In the genomic region with DNA sequence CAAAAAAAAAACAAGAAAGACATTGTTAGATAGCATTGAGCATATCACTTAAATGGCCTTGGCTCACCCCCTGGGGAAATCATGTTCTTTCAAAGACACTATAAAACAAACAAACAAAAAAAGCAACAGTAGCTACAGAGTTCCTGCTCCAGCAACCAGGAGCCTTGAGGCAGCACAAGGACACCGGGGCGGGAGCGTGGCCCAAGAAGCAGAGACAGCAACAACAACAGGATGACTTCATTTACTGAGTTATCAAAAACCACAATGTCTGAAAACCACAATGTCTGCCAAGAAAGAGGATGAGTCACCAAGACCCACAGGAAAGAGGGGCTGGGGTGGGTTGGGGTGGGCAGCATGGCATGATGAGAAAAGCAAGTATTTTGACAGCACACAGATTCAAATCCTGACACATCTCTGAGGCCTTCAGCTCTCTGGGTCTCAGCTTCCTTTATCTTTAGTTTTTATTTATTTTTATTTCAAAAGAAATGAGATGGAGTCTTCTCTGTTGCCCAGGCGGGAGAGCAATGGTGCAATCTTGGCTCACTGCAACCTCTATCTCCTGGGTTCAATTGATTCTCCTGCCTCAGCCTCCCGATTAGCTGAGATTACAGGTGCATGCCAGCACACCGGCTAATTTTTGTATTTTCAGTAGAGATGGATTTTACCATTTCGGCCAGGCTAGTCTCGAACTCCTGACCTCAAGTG, we compare ENCODE assay signal across 8 cellular contexts. TPM values are rescaled to one million over a fixed set of nuclear protein-coding genes. Genes with fewer than 3 reads are reported as not detected.
DNase-seq lines count a peak whose midpoint lies in the region; ATAC-seq lines count a peak whose summit lies in the region.

No MANE protein-coding gene starts in this region.

- peak overlapping the region; percentile 61 for H3K4me3 Mint-ChIP-seq in activated T-helper 2 cell treated with anti-CD3 and anti-CD28 coated beads, Interferon-gamma antibody, Interleukin-2, Interleukin-4, amounts not matched to agents 10 μg/mL and 5 μg/mL and 100 μg/mL, durations not matched to agents 14 hours and 24 hours and 36 hours (ENCODE audit: low read depth)

- no peaks in the 10 kb centered on the region for H3K36me3 Mint-ChIP-seq in activated T-helper 2 cell treated with anti-CD3 and anti-CD28 coated beads, Interferon-gamma antibody, Interleukin-2, Interleukin-4, amounts not matched to agents 10 μg/mL and 5 μg/mL and 100 μg/mL, durations not matched to agents 14 hours and 24 hours and 36 hours (ENCODE audit: low read depth)

- intact Hi-C loops in activated T-helper 2 cell treated with anti-CD3 and anti-CD28 coated beads, Interferon-gamma antibody, Interleukin-2, Interleukin-4, amounts not matched to agents 10 μg/mL and 5 μg/mL and 100 μg/mL, durations not matched to agents 14 hours and 24 hours and 36 hours (cut with micrococcal nuclease), result loop anchor here (1.0 to 5.0 kb wide), 4 partner anchors 14 to 95 kb away; no protein-coding TSS in a partner anchor
- intact Hi-C loops in left ventricle myocardium superior (cut with micrococcal nuclease), result no loop called here

- H3K9me3 Mint-ChIP-seq in activated T-helper 2 cell treated with anti-CD3 and anti-CD28 coated beads, Interferon-gamma antibody, Interleukin-2, Interleukin-4, amounts not matched to agents 10 μg/mL and 5 μg/mL and 100 μg/mL, durations not matched to agents 14 hours and 24 hours and 36 hours, result no peaks in the 10 kb centered on the region

- H3K27me3 Mint-ChIP-seq in activated T-helper 2 cell treated with anti-CD3 and anti-CD28 coated beads, Interferon-gamma antibody, Interleukin-2, Interleukin-4, amounts not matched to agents 10 μg/mL and 5 μg/mL and 100 μg/mL, durations not matched to agents 14 hours and 24 hours and 36 hours (ENCODE audit: low read depth), result no peaks in the 10 kb centered on the region

- peak; percentile 95 for DNase-seq in EL
- DNase-seq in RPMI7951 (ENCODE audit: low read depth), result peak; percentile 95
- DNase-seq in activated T-helper 2 cell treated with anti-CD3 and anti-CD28 coated beads, Interferon-gamma antibody, Interleukin-2, Interleukin-4, amounts not matched to agents 10 μg/mL and 5 μg/mL and 100 μg/mL, durations not matched to agents 14 hours and 24 hours and 36 hours (ENCODE audit: low spot score), result peak; percentile 61
- DNase-seq in left ventricle myocardium superior, result peak; percentile 59
- peak; percentile 21 to 48 for DNase-seq in stimulated activated CD8-positive, alpha-beta memory T cell treated with anti-CD3 and anti-CD28 coated beads, Interleukin-4, amount 100 ng/mL, for 4 hours (ENCODE audit: low read depth in 2 of 2, low spot score in 1 of 2)
- DNase-seq in NCI-H1436 (lab: John Stamatoyannopoulos, UW), result no peak
- no peak for DNase-seq in occipital lobe (lab: John Stamatoyannopoulos, UW)
- no peak for DNase-seq in mucosa of gallbladder (ENCODE audit: low spot score)

- H3K27ac Mint-ChIP-seq in activated T-helper 2 cell treated with anti-CD3 and anti-CD28 coated beads, Interferon-gamma antibody, Interleukin-2, Interleukin-4, amounts not matched to agents 10 μg/mL and 5 μg/mL and 100 μg/mL, durations not matched to agents 14 hours and 24 hours and 36 hours, result peak overlapping the region; percentile 99

- H3K4me1 Mint-ChIP-seq in activated T-helper 2 cell treated with anti-CD3 and anti-CD28 coated beads, Interferon-gamma antibody, Interleukin-2, Interleukin-4, amounts not matched to agents 10 μg/mL and 5 μg/mL and 100 μg/mL, durations not matched to agents 14 hours and 24 hours and 36 hours (ENCODE audit: low read depth), result peaks cover 46% of the 10 kb centered on the region

- ATAC-seq in left ventricle myocardium superior, result peak; percentile 64

RNA-seq across cellular contexts. Expression of gene ATP2B4, which starts 19.3 kb away (rescaled TPM):
- total RNA-seq in RPMI7951 (2014; rRNA removed; shearing (Covaris generic)), result 30.4 and 36.5 TPM in 2 replicates
- total RNA-seq in activated T-helper 2 cell treated with anti-CD3 and anti-CD28 coated beads, Interferon-gamma antibody, Interleukin-2, Interleukin-4, amounts not matched to agents 10 μg/mL and 5 μg/mL and 100 μg/mL, durations not matched to agents 14 hours and 24 hours and 36 hours, result 50.3 and 50.8 TPM in 2 replicates
- total RNA-seq in left ventricle myocardium superior (69.5 TPM), occipital lobe (35.2 TPM), mucosa of gallbladder (107 TPM)

Comparison
In these comparisons a context has a peak if more than half of its experiments do, and no peak if none do; other contexts are left out.
1. DNase-seq: peak in EL (single experiment), RPMI7951 (single experiment), activated T-helper 2 cell treated with anti-CD3 and anti-CD28 coated beads, Interferon-gamma antibody, Interleukin-2, Interleukin-4, amounts not matched to agents 10 μg/mL and 5 μg/mL and 100 μg/mL, durations not matched to agents 14 hours and 24 hours and 36 hours (single experiment), left ventricle myocardium superior (single experiment) and stimulated activated CD8-positive, alpha-beta memory T cell treated with anti-CD3 and anti-CD28 coated beads, Interleukin-4, amount 100 ng/mL, for 4 hours (2 of 2); none in NCI-H1436 (single experiment), occipital lobe (single experiment) and mucosa of gallbladder (single experiment).